19 cellular contexts compared by ENCODE assay signal in genomic region chr14:103507751-103508150, GRCh38.
"Had no signal": no experiment of that assay in that cellular context is flagged by ENCODE, and none has a peak within 500 bp of the region (broad histone marks: within the 10 kb centered on the region; RNA-seq: fewer than 3 reads in every experiment).

No MANE protein-coding gene starts in this region.

- H3K4me3 ChIP-seq: dorsolateral prefrontal cortex, lower lobe of right lung, transverse colon, uterus had no signal

- ATAC-seq: left colon, lower lobe of right lung, natural killer cell had no signal

- H3K4me3 Mint-ChIP-seq: activated naive CD8-positive, alpha-beta T cell treated with anti-CD3 and anti-CD28 coated beads for 36 hours; natural killer cell had no signal

- H3K27me3 Mint-ChIP-seq: activated naive CD8-positive, alpha-beta T cell treated with anti-CD3 and anti-CD28 coated beads for 36 hours had no signal

- H3K9me3 ChIP-seq: lower lobe of right lung, transverse colon, uterus had no signal

- H3K36me3 ChIP-seq: uterus had no signal

- H3K27ac ChIP-seq: epithelial cell of prostate, lower lobe of right lung, transverse colon, uterus, VCaP had no signal

- H3K27ac Mint-ChIP-seq: activated naive CD8-positive, alpha-beta T cell treated with anti-CD3 and anti-CD28 coated beads for 36 hours had no signal

- H3K9me3 Mint-ChIP-seq: activated naive CD8-positive, alpha-beta T cell treated with anti-CD3 and anti-CD28 coated beads for 36 hours; natural killer cell had no signal

- DNase-seq: activated CD4-positive, alpha-beta T cell treated with anti-CD3 and anti-CD28 coated beads for 1 hour; activated CD4-positive, alpha-beta T cell treated with anti-CD3 and anti-CD28 coated beads, Interleukin-2, amount 50 U/mL, for 4 hours; activated naive CD8-positive, alpha-beta T cell treated with anti-CD3 and anti-CD28 coated beads for 36 hours; amygdala; foreskin melanocyte; hypothalamus; islet precursor cell; left colon; lower lobe of right lung; natural killer cell; stimulated activated CD4-positive, alpha-beta T cell treated with anti-CD3 and anti-CD28 coated beads, Interleukin-12 subunit alpha, Interleukin-12 subunit beta, amount 100 ng/mL, for 4 hours; stimulated activated CD4-positive, alpha-beta T cell treated with anti-CD3 and anti-CD28 coated beads, Interleukin-1b, Interleukin-23, amount 100 ng/mL, for 48 hours; stimulated activated CD8-positive, alpha-beta memory T cell treated with anti-CD3 and anti-CD28 coated beads, Interleukin-4, amount 100 ng/mL, for 48 hours; stimulated activated naive CD4-positive, alpha-beta T cell treated with Interleukin-2 at 50 U/mL for 16 hours; transverse colon had no signal

- H3K27me3 ChIP-seq: dorsolateral prefrontal cortex, transverse colon, uterus had no signal
